13 cellular contexts compared by ENCODE assay signal in the genomic region with DNA sequence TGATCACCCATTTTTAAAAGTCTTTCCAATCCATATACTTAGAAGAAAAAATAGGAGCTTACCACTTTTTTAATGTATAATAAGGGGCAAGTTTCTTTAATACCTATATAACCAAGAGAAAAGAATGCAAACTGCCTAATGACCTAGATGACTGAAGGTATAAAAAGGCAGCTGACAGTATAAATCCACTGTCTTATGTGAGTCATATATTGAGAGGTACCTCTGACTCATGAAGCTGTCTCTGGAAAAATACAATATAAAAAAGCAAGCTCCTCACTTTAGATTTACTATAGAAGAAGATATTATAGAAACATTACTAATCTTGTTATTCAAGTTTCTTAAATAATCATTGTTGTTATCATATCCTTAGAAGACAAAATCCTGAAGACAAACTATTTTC.
DNase-seq lines count a peak whose midpoint lies in the region; ATAC-seq, FAIRE-seq and TF ChIP-seq lines count a peak whose summit lies in the region.
"Had no signal": no experiment of that assay in that cellular context is flagged by ENCODE, and none has a peak within 500 bp of the region (broad histone marks: within the 10 kb centered on the region; RNA-seq: fewer than 3 reads in every experiment).

No MANE protein-coding gene starts in this region.

- H3K9me3 ChIP-seq in CD8-positive, alpha-beta T cell (ENCODE audit: low read length), result no peaks in the 10 kb centered on the region
- H3K9me3 ChIP-seq: upper lobe of right lung had no signal

- intact Hi-C loops in CD8-positive, alpha-beta T cell (cut with DNase I, micrococcal nuclease), result loop anchor here in 1 of 2 experiments (2.0 kb wide), 1 partner anchor 16 kb away; no protein-coding TSS in a partner anchor
- intact Hi-C loops in natural killer cell (cut with micrococcal nuclease), result loop anchor here (1.0 to 10.0 kb wide), 5 partner anchors 9 to 116 kb away; no protein-coding TSS in a partner anchor

- H3K4me3 Mint-ChIP-seq in CD8-positive, alpha-beta T cell, result no peak overlapping the region
- peak overlapping the region; percentile 36 for H3K4me3 Mint-ChIP-seq in natural killer cell

- POLR2A ChIA-PET in CD8-positive, alpha-beta T cell (lab: Charles Lee), result interaction anchor here (0.8 kb wide), 1 partner anchor 12 kb away, joined by 3 read pairs; no protein-coding TSS in a partner anchor

- no peak for TF ChIP-seq CTCF in CD8-positive, alpha-beta T cell (IDR thresholded peaks at IDR 0.05)
- TF ChIP-seq CTCF in bronchial epithelial cell (IDR thresholded peaks at IDR 0.05; ENCODE audit: insufficient read depth, low read length, severe bottlenecking) (no peak), natural killer cell (IDR thresholded peaks at IDR 0.05) (no peak)

- DNase-seq in CD8-positive, alpha-beta T cell, result no peak
- DNase-seq in M059J (ENCODE audit: low read depth) (peak; percentile 32), bronchial epithelial cell (ENCODE audit: low read depth) (peak; percentile 69), natural killer cell (no peak), NCI-H1436 (lab: John Stamatoyannopoulos, UW) (no peak), OCI-M1 (lab: John Stamatoyannopoulos, UW) (no peak), cortex of kidney (lab: John Stamatoyannopoulos, UW) (no peak)
- DNase-seq: activated effector memory CD4-positive, alpha-beta T cell treated with Interleukin-2 at 50 U/mL for 16 hours; T-cell; upper lobe of right lung had no signal

- no peak overlapping the region for H3K27ac Mint-ChIP-seq in CD8-positive, alpha-beta T cell
- H3K27ac Mint-ChIP-seq in natural killer cell, result peak overlapping the region; percentile 81 to 90

- H3K27me3 Mint-ChIP-seq in CD8-positive, alpha-beta T cell (ENCODE audit: low read depth), result no peaks in the 10 kb centered on the region
- no peaks in the 10 kb centered on the region for H3K27me3 Mint-ChIP-seq in natural killer cell (ENCODE audit: low read depth in 2 of 2)
- H3K27me3 Mint-ChIP-seq: T-cell had no signal

- no peak overlapping the region for H3K4me3 ChIP-seq in CD8-positive, alpha-beta T cell (ENCODE audit: low read depth, low read length)
- no peak overlapping the region for H3K4me3 ChIP-seq in bronchial epithelial cell (ENCODE audit: low read depth, low read length)
- H3K4me3 ChIP-seq: hepatocyte, upper lobe of right lung had no signal

- peaks cover 11% of the 10 kb centered on the region for H3K4me1 ChIP-seq in CD8-positive, alpha-beta T cell (ENCODE audit: insufficient read depth, low read length)
- H3K4me1 ChIP-seq: upper lobe of right lung had no signal

- H3K36me3 Mint-ChIP-seq in CD8-positive, alpha-beta T cell, result peaks cover 15% of the 10 kb centered on the region
- peaks cover 20% of the 10 kb centered on the region for H3K36me3 Mint-ChIP-seq in natural killer cell

- no peak overlapping the region for H3K27ac ChIP-seq in CD8-positive, alpha-beta T cell (ENCODE audit: low read depth, low read length)
- H3K27ac ChIP-seq: C4-2B, hepatocyte, upper lobe of right lung had no signal

- no peaks in the 10 kb centered on the region for H3K27me3 ChIP-seq in CD8-positive, alpha-beta T cell (ENCODE audit: insufficient read depth, low read length)
- H3K27me3 ChIP-seq in bronchial epithelial cell (ENCODE audit: control insufficient read depth, insufficient read depth, low read length), result no peaks in the 10 kb centered on the region
- H3K27me3 ChIP-seq: hepatocyte, upper lobe of right lung had no signal

- H3K4me1 Mint-ChIP-seq in CD8-positive, alpha-beta T cell (ENCODE audit: low read depth), result peaks cover 36% of the 10 kb centered on the region
- peaks cover 67 to 68% of the 10 kb centered on the region in 2 donors for H3K4me1 Mint-ChIP-seq in natural killer cell

- ATAC-seq in CD8-positive, alpha-beta T cell, result peak; percentile 68
- ATAC-seq in natural killer cell, result peak in 2 of 3 donors; percentile 57 to 61
- ATAC-seq: left lobe of liver, upper lobe of right lung had no signal

- no peaks in the 10 kb centered on the region for H3K36me3 ChIP-seq in CD8-positive, alpha-beta T cell (ENCODE audit: insufficient read depth, low read length)
- no peaks in the 10 kb centered on the region for H3K36me3 ChIP-seq in bronchial epithelial cell (ENCODE audit: control insufficient read depth, insufficient read depth, low read length)
- H3K36me3 ChIP-seq: upper lobe of right lung had no signal

- H3K9me3 Mint-ChIP-seq in CD8-positive, alpha-beta T cell, result peaks cover 8% of the 10 kb centered on the region
- H3K9me3 Mint-ChIP-seq in natural killer cell, result peaks cover 4 to 20% of the 10 kb centered on the region in 2 donors

- CTCF ChIA-PET in CD8-positive, alpha-beta T cell (lab: Charles Lee), result no interaction called here

- FAIRE-seq in bronchial epithelial cell (lab: Jason Lieb, UNC), result no peak

Comparison
In these comparisons a context has a peak if more than half of its experiments do, and no peak if none do; other contexts are left out.
1. DNase-seq: peak in M059J (single experiment) and bronchial epithelial cell (single experiment); none in CD8-positive, alpha-beta T cell (0 of 7), natural killer cell (single experiment), NCI-H1436 (single experiment), OCI-M1 (single experiment) and cortex of kidney (single experiment).